ENCODE assay signal across 1 cellular context in the genomic region with DNA sequence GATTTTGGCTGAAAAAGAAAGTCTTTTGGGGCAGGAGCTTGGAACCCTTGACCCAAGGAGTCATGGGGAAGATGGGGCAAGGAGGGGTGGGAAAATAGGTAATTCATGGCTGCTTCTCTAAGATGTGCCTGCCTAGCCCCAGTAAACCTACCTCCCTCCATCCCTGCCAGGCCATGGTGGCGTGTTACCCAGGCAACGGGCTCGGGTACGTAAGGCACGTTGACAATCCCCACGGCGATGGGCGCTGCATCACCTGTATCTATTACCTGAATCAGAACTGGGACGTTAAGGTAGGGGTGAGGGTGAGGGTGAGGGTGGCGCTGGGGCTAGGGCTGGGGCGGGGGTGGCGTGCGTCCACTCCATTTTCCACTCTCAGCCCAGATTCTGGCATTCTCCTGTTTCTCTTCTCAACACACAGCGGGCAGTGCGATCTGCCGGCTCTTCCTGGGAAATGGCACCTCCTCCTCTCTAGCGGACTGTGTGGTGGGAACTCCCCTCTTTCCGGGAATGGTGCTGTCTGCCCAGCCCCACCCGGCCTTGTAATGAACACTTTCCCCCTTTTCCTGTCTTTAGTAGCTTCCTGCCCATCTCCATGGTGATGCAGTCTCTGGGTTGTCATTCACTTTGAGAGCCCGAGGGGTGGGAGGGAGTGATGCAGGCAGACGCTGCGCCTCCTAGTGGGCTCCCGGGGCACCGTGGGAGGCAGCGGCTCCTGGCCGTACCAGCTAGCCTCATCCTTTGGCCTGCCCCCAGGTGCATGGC.
TF ChIP-seq lines count a peak whose summit lies in the region.

No MANE protein-coding gene starts in this region.

TF ChIP-seq in HEK293, 187 proteins besides CTCF, POLR2A, EP300 and RAD21 (continued from another document and continues in another):
- TF ChIP-seq, protein P1, sequence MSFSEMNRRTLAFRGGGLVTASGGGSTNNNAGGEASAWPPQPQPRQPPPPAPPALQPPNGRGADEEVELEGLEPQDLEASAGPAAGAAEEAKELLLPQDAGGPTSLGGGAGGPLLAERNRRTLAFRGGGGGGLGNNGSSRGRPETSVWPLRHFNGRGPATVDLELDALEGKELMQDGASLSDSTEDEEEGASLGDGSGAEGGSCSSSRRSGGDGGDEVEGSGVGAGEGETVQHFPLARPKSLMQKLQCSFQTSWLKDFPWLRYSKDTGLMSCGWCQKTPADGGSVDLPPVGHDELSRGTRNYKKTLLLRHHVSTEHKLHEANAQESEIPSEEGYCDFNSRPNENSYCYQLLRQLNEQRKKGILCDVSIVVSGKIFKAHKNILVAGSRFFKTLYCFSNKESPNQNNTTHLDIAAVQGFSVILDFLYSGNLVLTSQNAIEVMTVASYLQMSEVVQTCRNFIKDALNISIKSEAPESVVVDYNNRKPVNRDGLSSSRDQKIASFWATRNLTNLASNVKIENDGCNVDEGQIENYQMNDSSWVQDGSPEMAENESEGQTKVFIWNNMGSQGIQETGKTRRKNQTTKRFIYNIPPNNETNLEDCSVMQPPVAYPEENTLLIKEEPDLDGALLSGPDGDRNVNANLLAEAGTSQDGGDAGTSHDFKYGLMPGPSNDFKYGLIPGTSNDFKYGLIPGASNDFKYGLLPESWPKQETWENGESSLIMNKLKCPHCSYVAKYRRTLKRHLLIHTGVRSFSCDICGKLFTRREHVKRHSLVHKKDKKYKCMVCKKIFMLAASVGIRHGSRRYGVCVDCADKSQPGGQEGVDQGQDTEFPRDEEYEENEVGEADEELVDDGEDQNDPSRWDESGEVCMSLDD (tag by site-specific recombination; IDR thresholded peaks at IDR 0.05) = no peak
- TF ChIP-seq ZNF24 (tag by site-specific recombination; IDR thresholded peaks at IDR 0.05) (0 out of 2 replicates have a peak, but pooled peaks have one; percentile 45), HOXD13 (CRISPR knock-in tag; IDR thresholded peaks at IDR 0.05; ENCODE audit: borderline replicate concordance) (no peak), ZBTB7A (tag by site-specific recombination; IDR thresholded peaks at IDR 0.05; ENCODE audit: low read depth) (no peak), YY2 (tag by site-specific recombination; IDR thresholded peaks at IDR 0.05) (peak; percentile 50), HOXC10 (CRISPR knock-in tag; IDR thresholded peaks at IDR 0.05) (no peak), ZNF600 (tag by site-specific recombination; IDR thresholded peaks at IDR 0.05) (peak; percentile 93), IKZF3 (tag by site-specific recombination; IDR thresholded peaks at IDR 0.05) (peak; percentile 75), ZNF521 (tag by site-specific recombination; IDR thresholded peaks at IDR 0.05) (no peak), OSR2 (tag by site-specific recombination; IDR thresholded peaks at IDR 0.05) (no peak), ZBTB48 (tag by site-specific recombination; IDR thresholded peaks at IDR 0.05) (no peak; the same call in 1 of the 2 replicates), ZNF529 (tag by site-specific recombination; IDR thresholded peaks at IDR 0.05; ENCODE audit: insufficient replicate concordance) (no peak), ZIC2 (tag by site-specific recombination; IDR thresholded peaks at IDR 0.05) (peak; percentile 66), ZBTB1 (tag by site-specific recombination; IDR thresholded peaks at IDR 0.05) (no peak), WT1 (tag by site-specific recombination; IDR thresholded peaks at IDR 0.05) (peak; percentile 67), ZSCAN23 (tag by site-specific recombination; IDR thresholded peaks at IDR 0.05) (peak; percentile 99), ZNF768 (tag by site-specific recombination; IDR thresholded peaks at IDR 0.05) (no peak; the same call in 1 of the 2 replicates), ZNF202 (tag by site-specific recombination; IDR thresholded peaks at IDR 0.05; ENCODE audit: borderline replicate concordance) (no peak), ZNF549 (tag by site-specific recombination; IDR thresholded peaks at IDR 0.05) (no peak), ZNF404 (tag by site-specific recombination; IDR thresholded peaks at IDR 0.05) (no peak), GLIS1 (tag by site-specific recombination; IDR thresholded peaks at IDR 0.05) (peak; percentile 93), PRDM1 (tag by site-specific recombination; IDR thresholded peaks at IDR 0.05) (peak; percentile 94), ZNF16 (tag by site-specific recombination; IDR thresholded peaks at IDR 0.05; ENCODE audit: low read depth) (no peak), ZNF596 (tag by site-specific recombination; IDR thresholded peaks at IDR 0.05) (no peak), ZNF501 (tag by site-specific recombination; IDR thresholded peaks at IDR 0.05) (peak; percentile 59), KLF9 (tag by site-specific recombination; IDR thresholded peaks at IDR 0.05; ENCODE audit: low read depth) (peak; percentile 94), HOXA7 (CRISPR knock-in tag; IDR thresholded peaks at IDR 0.05; ENCODE audit: borderline replicate concordance) (no peak), ZNF670 (tag by site-specific recombination; IDR thresholded peaks at IDR 0.05; ENCODE audit: low read depth) (no peak), ZNF792 (tag by site-specific recombination; IDR thresholded peaks at IDR 0.05) (peak; percentile 58; the same call in 1 of the 2 replicates)
- TF ChIP-seq, protein P2, sequence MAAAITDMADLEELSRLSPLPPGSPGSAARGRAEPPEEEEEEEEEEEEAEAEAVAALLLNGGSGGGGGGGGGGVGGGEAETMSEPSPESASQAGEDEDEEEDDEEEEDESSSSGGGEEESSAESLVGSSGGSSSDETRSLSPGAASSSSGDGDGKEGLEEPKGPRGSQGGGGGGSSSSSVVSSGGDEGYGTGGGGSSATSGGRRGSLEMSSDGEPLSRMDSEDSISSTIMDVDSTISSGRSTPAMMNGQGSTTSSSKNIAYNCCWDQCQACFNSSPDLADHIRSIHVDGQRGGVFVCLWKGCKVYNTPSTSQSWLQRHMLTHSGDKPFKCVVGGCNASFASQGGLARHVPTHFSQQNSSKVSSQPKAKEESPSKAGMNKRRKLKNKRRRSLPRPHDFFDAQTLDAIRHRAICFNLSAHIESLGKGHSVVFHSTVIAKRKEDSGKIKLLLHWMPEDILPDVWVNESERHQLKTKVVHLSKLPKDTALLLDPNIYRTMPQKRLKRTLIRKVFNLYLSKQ (tag by site-specific recombination; IDR thresholded peaks at IDR 0.05; ENCODE audit: borderline replicate concordance) = no peak
- TF ChIP-seq, protein P3, sequence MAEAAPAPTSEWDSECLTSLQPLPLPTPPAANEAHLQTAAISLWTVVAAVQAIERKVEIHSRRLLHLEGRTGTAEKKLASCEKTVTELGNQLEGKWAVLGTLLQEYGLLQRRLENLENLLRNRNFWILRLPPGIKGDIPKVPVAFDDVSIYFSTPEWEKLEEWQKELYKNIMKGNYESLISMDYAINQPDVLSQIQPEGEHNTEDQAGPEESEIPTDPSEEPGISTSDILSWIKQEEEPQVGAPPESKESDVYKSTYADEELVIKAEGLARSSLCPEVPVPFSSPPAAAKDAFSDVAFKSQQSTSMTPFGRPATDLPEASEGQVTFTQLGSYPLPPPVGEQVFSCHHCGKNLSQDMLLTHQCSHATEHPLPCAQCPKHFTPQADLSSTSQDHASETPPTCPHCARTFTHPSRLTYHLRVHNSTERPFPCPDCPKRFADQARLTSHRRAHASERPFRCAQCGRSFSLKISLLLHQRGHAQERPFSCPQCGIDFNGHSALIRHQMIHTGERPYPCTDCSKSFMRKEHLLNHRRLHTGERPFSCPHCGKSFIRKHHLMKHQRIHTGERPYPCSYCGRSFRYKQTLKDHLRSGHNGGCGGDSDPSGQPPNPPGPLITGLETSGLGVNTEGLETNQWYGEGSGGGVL (tag by site-specific recombination; IDR thresholded peaks at IDR 0.05) = no peak
- TF ChIP-seq, protein P4, sequence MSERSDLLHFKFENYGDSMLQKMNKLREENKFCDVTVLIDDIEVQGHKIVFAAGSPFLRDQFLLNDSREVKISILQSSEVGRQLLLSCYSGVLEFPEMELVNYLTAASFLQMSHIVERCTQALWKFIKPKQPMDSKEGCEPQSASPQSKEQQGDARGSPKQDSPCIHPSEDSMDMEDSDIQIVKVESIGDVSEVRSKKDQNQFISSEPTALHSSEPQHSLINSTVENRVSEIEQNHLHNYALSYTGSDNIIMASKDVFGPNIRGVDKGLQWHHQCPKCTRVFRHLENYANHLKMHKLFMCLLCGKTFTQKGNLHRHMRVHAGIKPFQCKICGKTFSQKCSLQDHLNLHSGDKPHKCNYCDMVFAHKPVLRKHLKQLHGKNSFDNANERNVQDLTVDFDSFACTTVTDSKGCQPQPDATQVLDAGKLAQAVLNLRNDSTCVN (tag by site-specific recombination; optimal IDR thresholded peaks at IDR 0.05) = peak; percentile 27
- TF ChIP-seq, protein P5, sequence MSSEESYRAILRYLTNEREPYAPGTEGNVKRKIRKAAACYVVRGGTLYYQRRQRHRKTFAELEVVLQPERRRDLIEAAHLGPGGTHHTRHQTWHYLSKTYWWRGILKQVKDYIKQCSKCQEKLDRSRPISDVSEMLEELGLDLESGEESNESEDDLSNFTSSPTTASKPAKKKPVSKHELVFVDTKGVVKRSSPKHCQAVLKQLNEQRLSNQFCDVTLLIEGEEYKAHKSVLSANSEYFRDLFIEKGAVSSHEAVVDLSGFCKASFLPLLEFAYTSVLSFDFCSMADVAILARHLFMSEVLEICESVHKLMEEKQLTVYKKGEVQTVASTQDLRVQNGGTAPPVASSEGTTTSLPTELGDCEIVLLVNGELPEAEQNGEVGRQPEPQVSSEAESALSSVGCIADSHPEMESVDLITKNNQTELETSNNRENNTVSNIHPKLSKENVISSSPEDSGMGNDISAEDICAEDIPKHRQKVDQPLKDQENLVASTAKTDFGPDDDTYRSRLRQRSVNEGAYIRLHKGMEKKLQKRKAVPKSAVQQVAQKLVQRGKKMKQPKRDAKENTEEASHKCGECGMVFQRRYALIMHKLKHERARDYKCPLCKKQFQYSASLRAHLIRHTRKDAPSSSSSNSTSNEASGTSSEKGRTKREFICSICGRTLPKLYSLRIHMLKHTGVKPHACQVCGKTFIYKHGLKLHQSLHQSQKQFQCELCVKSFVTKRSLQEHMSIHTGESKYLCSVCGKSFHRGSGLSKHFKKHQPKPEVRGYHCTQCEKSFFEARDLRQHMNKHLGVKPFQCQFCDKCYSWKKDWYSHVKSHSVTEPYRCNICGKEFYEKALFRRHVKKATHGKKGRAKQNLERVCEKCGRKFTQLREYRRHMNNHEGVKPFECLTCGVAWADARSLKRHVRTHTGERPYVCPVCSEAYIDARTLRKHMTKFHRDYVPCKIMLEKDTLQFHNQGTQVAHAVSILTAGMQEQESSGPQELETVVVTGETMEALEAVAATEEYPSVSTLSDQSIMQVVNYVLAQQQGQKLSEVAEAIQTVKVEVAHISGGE (tag by site-specific recombination; conservative IDR thresholded peaks at IDR 0.05; ENCODE audit: low read depth) = peak; percentile 60
- TF ChIP-seq, protein P6, sequence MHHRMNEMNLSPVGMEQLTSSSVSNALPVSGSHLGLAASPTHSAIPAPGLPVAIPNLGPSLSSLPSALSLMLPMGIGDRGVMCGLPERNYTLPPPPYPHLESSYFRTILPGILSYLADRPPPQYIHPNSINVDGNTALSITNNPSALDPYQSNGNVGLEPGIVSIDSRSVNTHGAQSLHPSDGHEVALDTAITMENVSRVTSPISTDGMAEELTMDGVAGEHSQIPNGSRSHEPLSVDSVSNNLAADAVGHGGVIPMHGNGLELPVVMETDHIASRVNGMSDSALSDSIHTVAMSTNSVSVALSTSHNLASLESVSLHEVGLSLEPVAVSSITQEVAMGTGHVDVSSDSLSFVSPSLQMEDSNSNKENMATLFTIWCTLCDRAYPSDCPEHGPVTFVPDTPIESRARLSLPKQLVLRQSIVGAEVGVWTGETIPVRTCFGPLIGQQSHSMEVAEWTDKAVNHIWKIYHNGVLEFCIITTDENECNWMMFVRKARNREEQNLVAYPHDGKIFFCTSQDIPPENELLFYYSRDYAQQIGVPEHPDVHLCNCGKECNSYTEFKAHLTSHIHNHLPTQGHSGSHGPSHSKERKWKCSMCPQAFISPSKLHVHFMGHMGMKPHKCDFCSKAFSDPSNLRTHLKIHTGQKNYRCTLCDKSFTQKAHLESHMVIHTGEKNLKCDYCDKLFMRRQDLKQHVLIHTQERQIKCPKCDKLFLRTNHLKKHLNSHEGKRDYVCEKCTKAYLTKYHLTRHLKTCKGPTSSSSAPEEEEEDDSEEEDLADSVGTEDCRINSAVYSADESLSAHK (tag by site-specific recombination; IDR thresholded peaks at IDR 0.05) = no peak; the same call in 1 of the 2 replicates
- TF ChIP-seq, protein P7, sequence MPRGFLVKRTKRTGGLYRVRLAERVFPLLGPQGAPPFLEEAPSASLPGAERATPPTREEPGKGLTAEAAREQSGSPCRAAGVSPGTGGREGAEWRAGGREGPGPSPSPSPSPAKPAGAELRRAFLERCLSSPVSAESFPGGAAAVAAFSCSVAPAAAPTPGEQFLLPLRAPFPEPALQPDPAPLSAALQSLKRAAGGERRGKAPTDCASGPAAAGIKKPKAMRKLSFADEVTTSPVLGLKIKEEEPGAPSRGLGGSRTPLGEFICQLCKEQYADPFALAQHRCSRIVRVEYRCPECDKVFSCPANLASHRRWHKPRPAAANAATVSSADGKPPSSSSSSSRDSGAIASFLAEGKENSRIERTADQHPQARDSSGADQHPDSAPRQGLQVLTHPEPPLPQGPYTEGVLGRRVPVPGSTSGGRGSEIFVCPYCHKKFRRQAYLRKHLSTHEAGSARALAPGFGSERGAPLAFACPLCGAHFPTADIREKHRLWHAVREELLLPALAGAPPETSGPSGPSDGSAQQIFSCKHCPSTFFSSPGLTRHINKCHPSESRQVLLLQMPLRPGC (tag by site-specific recombination; IDR thresholded peaks at IDR 0.05) = no peak
- TF ChIP-seq, protein P8, sequence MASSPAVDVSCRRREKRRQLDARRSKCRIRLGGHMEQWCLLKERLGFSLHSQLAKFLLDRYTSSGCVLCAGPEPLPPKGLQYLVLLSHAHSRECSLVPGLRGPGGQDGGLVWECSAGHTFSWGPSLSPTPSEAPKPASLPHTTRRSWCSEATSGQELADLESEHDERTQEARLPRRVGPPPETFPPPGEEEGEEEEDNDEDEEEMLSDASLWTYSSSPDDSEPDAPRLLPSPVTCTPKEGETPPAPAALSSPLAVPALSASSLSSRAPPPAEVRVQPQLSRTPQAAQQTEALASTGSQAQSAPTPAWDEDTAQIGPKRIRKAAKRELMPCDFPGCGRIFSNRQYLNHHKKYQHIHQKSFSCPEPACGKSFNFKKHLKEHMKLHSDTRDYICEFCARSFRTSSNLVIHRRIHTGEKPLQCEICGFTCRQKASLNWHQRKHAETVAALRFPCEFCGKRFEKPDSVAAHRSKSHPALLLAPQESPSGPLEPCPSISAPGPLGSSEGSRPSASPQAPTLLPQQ (tag by site-specific recombination; IDR thresholded peaks at IDR 0.05) = peak; percentile 81
- TF ChIP-seq, protein P9, sequence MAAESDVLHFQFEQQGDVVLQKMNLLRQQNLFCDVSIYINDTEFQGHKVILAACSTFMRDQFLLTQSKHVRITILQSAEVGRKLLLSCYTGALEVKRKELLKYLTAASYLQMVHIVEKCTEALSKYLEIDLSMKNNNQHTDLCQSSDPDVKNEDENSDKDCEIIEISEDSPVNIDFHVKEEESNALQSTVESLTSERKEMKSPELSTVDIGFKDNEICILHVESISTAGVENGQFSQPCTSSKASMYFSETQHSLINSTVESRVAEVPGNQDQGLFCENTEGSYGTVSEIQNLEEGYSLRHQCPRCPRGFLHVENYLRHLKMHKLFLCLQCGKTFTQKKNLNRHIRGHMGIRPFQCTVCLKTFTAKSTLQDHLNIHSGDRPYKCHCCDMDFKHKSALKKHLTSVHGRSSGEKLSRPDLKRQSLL (tag by site-specific recombination; IDR thresholded peaks at IDR 0.05) = no peak
